ENCODE assay signal across 8 cellular contexts in genomic region chr4:1201851-1202525, GRCh38. TPM values are rescaled to one million over a fixed set of nuclear protein-coding genes. Genes with fewer than 3 reads are reported as not detected.
DNase-seq lines count a peak whose midpoint lies in the region; ATAC-seq lines count a peak whose summit lies in the region.

No MANE protein-coding gene starts in this region.

- peaks cover 30% of the 10 kb centered on the region for H3K4me1 ChIP-seq in adipocyte (ENCODE audit: control insufficient read depth, insufficient read depth, low read length)

- peak; percentile 20 for DNase-seq in 8988T
- peak; percentile 80 for DNase-seq in T follicular helper cell (ENCODE audit: low read depth)
- DNase-seq in adipocyte (ENCODE audit: low read depth): no peak
- peak; percentile 71 for DNase-seq in mucosa of gallbladder (ENCODE audit: low spot score)
- peak; percentile 46 to 67 for DNase-seq in stimulated activated CD8-positive, alpha-beta memory T cell treated with anti-CD3 and anti-CD28 coated beads, Interleukin-7, amount 100 ng/mL, for 1 hour (ENCODE audit: low read depth in 2 of 2)
- no peak for DNase-seq in NCI-H2081 treated with DMSO at 0.1 percent for 48 hours (lab: John Stamatoyannopoulos, UW)
- no peak for DNase-seq in DMS153 (lab: John Stamatoyannopoulos, UW)

- peak overlapping the region; percentile 32 for H3K4me3 ChIP-seq in adipocyte (ENCODE audit: low read length)

- ATAC-seq in GM21786 (IDR thresholded peaks at IDR 0.05; ENCODE audit: unreplicated experiment): peak; percentile 35

- peak overlapping the region; percentile 77 for H3K9ac ChIP-seq in adipocyte (ENCODE audit: low read length)

- no peaks in the 10 kb centered on the region for H3K27me3 ChIP-seq in adipocyte (replicated peaks; ENCODE audit: control insufficient read depth, insufficient read depth, low read length)

- no peaks in the 10 kb centered on the region for H3K9me3 ChIP-seq in adipocyte (ENCODE audit: control insufficient read depth, low read length)

- H3K36me3 ChIP-seq in adipocyte (ENCODE audit: control insufficient read depth, insufficient read depth, low read length, severe bottlenecking): peaks cover 2% of the 10 kb centered on the region

RNA-seq across cellular contexts. Expression of gene SPON2, which starts 29.6 kb away (rescaled TPM):
- total RNA-seq in mucosa of gallbladder: 52.0 TPM

RNA-seq across cellular contexts. Expression of gene CTBP1, which starts 46.9 kb away (rescaled TPM):
- 213 TPM for total RNA-seq in mucosa of gallbladder

Comparison
In these comparisons a context has a peak if more than half of its experiments do, and no peak if none do; other contexts are left out.
1. DNase-seq: peak in 8988T (single experiment), T follicular helper cell (single experiment), mucosa of gallbladder (single experiment) and stimulated activated CD8-positive, alpha-beta memory T cell treated with anti-CD3 and anti-CD28 coated beads, Interleukin-7, amount 100 ng/mL, for 1 hour (2 of 2); none in adipocyte (single experiment), NCI-H2081 treated with DMSO at 0.1 percent for 48 hours (single experiment) and DMS153 (single experiment).